ENCODE assay signal across 8 cellular contexts in the genomic region with DNA sequence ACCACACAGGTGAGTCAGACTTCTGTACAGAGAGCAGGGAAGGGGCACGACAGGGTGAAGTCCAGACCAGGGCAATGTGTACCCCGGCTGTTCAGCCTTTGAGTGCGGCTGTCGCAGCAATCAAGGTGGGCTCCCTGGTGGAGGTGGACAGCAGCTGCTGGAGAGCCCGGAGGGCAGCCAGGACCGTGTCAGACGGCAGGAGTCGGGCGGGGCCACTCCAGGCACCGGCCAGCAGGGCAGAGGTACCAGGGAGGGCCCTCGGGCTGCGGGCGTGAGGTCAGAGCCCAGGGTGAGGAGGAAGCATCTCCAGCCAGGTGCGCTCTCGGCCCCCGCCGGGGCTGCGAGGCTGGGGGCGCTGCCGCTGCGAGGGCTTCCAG. TPM values are rescaled to one million over a fixed set of nuclear protein-coding genes. Genes with fewer than 3 reads are reported as not detected.
A peak's percentile ranks its signal among the peaks of the same experiment; 100 is the strongest.
DNase-seq lines count a peak whose midpoint lies in the region; ATAC-seq and TF ChIP-seq lines count a peak whose summit lies in the region.

No MANE protein-coding gene starts in this region.

- peaks cover 54% of the 10 kb centered on the region for H3K36me3 Mint-ChIP-seq in central memory CD8-positive, alpha-beta T cell (ENCODE audit: insufficient read depth)

- in situ Hi-C loops in ACHN (cut with HindIII; ENCODE audit: low pct_ligation_motif_present, low pct_unique_long_range_greater_than_20kb, low sequenced_read_pairs), result no loop called here

- TF ChIP-seq POLR2A in NB4 (IDR thresholded peaks at IDR 0.05; ENCODE audit: extremely low read depth, insufficient read length), result no peak

- peak overlapping the region; percentile 73 for H3K4me3 Mint-ChIP-seq in central memory CD8-positive, alpha-beta T cell

- H3K36me3 ChIP-seq in lung (ENCODE audit: control insufficient read depth in 2 of 2, insufficient read depth in 2 of 2, low read length in 2 of 2), result peaks cover 4 to 31% of the 10 kb centered on the region in 2 donors
- peaks cover 31% of the 10 kb centered on the region for H3K36me3 ChIP-seq in upper lobe of right lung

- H3K27me3 ChIP-seq in lung (ENCODE audit: control insufficient read depth, insufficient read depth) (no peaks in the 10 kb centered on the region), upper lobe of right lung (no peaks in the 10 kb centered on the region)

- H3K4me3 ChIP-seq in NB4 (ENCODE audit: low read depth, low read length), result peak overlapping the region; percentile 42
- peak overlapping the region; percentile 58 for H3K4me3 ChIP-seq in lung
- H3K4me3 ChIP-seq in upper lobe of right lung, result peak overlapping the region; percentile 93

- H3K4me1 ChIP-seq in lung (ENCODE audit: control insufficient read depth in 2 of 2, insufficient read depth in 2 of 2, low read length in 2 of 2) (peaks cover 13 to 40% of the 10 kb centered on the region in 2 donors), upper lobe of right lung (peaks cover 61% of the 10 kb centered on the region)

- H3K27ac Mint-ChIP-seq in central memory CD8-positive, alpha-beta T cell (ENCODE audit: low read depth), result peak overlapping the region; percentile 84

- no peaks in the 10 kb centered on the region for H3K9me3 Mint-ChIP-seq in central memory CD8-positive, alpha-beta T cell

- H3K27me3 Mint-ChIP-seq in central memory CD8-positive, alpha-beta T cell, result no peaks in the 10 kb centered on the region

- peaks cover 0 to 3% of the 10 kb centered on the region in 2 donors for H3K9me3 ChIP-seq in lung (ENCODE audit: control insufficient read depth in 2 of 2, insufficient read depth in 1 of 2, low read length in 1 of 2)
- H3K9me3 ChIP-seq in upper lobe of right lung, result no peaks in the 10 kb centered on the region

- intact Hi-C loops in upper lobe of right lung (cut with DNase I), result no loop called here

- 7% methylated on average over 19 to 21 of the region's 21 CpGs for WGBS in lung, 2 donors

- H3K4me1 Mint-ChIP-seq in central memory CD8-positive, alpha-beta T cell, result peaks cover 16% of the 10 kb centered on the region

- H3K27ac ChIP-seq in lung (ENCODE audit: low read depth in 1 of 2, low read length in 1 of 2), result peak overlapping the region; percentile 90 to 93
- H3K27ac ChIP-seq in upper lobe of right lung, result peak overlapping the region; percentile 90

- ATAC-seq in GM21390 (IDR thresholded peaks at IDR 0.05; ENCODE audit: unreplicated experiment) (peak; percentile 2), lung (ENCODE audit: insufficient read depth, low FRiP score) (no peak), upper lobe of right lung (peak; percentile 33)
- ATAC-seq in central memory CD8-positive, alpha-beta T cell (replicated peaks; ENCODE audit: extremely low read depth, poor library complexity, severe bottlenecking), result no peak

- DNase-seq in ACHN (peak; percentile 44), NB4 (ENCODE audit: low read depth) (no peak), lung (ENCODE audit: low spot score) (no peak), upper lobe of right lung (no peak), occipital lobe (lab: John Stamatoyannopoulos, UW) (no peak)
- no peak for DNase-seq in central memory CD8-positive, alpha-beta T cell (ENCODE audit: low spot score in 2 of 2)
- no peak for DNase-seq in effector CD4-positive, alpha-beta T cell

- TF ChIP-seq CTCF in NB4 (IDR thresholded peaks at IDR 0.05; ENCODE audit: low read depth, low read length) (no peak), lung (IDR thresholded peaks at IDR 0.05; ENCODE audit: control extremely low read depth, extremely low read depth) (no peak), upper lobe of right lung (IDR thresholded peaks at IDR 0.05) (no peak)

RNA-seq across cellular contexts. Expression of a gene that starts 0.8 kb away (rescaled TPM):
- total RNA-seq in lung (100 to 1,000 TPM; 131 to 132 TPM), upper lobe of right lung (119 TPM), occipital lobe (13.1 TPM)
- 100 to 1,000 TPM in 1 of 2 donors, 10 to 100 TPM in 1; 99.0 to 238 TPM for polyA plus RNA-seq in lung

RNA-seq across cellular contexts. Expression of a gene that starts 41.3 kb away (rescaled TPM):
- total RNA-seq in lung (100 to 1,000 TPM in 1 of 2 donors, 10 to 100 TPM in 1; 18.7 to 106 TPM), upper lobe of right lung (44.2 TPM), occipital lobe (17.5 TPM)
- 100 to 1,000 TPM in 1 of 2 donors, 10 to 100 TPM in 1; 37.9 to 110 TPM for polyA plus RNA-seq in lung

RNA-seq across cellular contexts. Expression of a gene that starts 41.5 kb away (rescaled TPM):
- 10 to 100 TPM; 17.6 to 33.9 TPM for total RNA-seq in lung
- polyA plus RNA-seq in lung, result 10 to 100 TPM; 13.6 to 15.6 TPM
- total RNA-seq in upper lobe of right lung, result 28.1 TPM
- 11.7 TPM for total RNA-seq in occipital lobe

RNA-seq across cellular contexts. Expression of a gene that starts 52.8 kb away (rescaled TPM):
- total RNA-seq in lung, result under 1 TPM in 1 of 2 donors, not detected in 1; 0.51 TPM
- under 1 TPM; 0.02 to 0.19 TPM for polyA plus RNA-seq in lung
- not detected for total RNA-seq in upper lobe of right lung
- not detected for total RNA-seq in occipital lobe

Comparison
In these comparisons a context has a peak if more than half of its experiments do, and no peak if none do; other contexts are left out.
1. ATAC-seq: peak in GM21390 (single experiment) and upper lobe of right lung (single experiment); none in central memory CD8-positive, alpha-beta T cell (single experiment) and lung (single experiment).
2. H3K4me3 ChIP-seq: peak in every context shown above with its lines; median percentile 93 in upper lobe of right lung; 58 in lung; 42 in NB4.